ENCODE assay signal across 16 cellular contexts in genomic region chr9:7363777-7364477, GRCh38.
A peak's percentile ranks its signal among the peaks of the same experiment; 100 is the strongest.
DNase-seq lines count a peak whose midpoint lies in the region; ATAC-seq and TF ChIP-seq lines count a peak whose summit lies in the region.
"Had no signal": no experiment of that assay in that cellular context is flagged by ENCODE, and none has a peak within 500 bp of the region (broad histone marks: within the 10 kb centered on the region; RNA-seq: fewer than 3 reads in every experiment).

No MANE protein-coding gene starts in this region.

- TF ChIP-seq CTCF in SK-N-SH (IDR thresholded peaks at IDR 0.05), result no peak
- no peak for TF ChIP-seq CTCF in parathyroid adenoma (IDR thresholded peaks at IDR 0.05)

- no peak for TF ChIP-seq RAD21 in SK-N-SH (IDR thresholded peaks at IDR 0.05; ENCODE audit: low read length)

- TF ChIP-seq EP300 in SK-N-SH (IDR thresholded peaks at IDR 0.05; ENCODE audit: borderline replicate concordance in 1 of 2, low read depth in 1 of 2, low read length in 1 of 2), result no peak

- H3K27ac ChIP-seq in SK-N-SH (ENCODE audit: low read depth in 2 of 2, low read length in 1 of 2), result no peak overlapping the region
- H3K27ac ChIP-seq in parathyroid adenoma, result no peak overlapping the region
- H3K27ac ChIP-seq: GM23248 had no signal

- H3K27me3 ChIP-seq in SK-N-SH (ENCODE audit: insufficient read depth) (no peaks in the 10 kb centered on the region), parathyroid adenoma (ENCODE audit: control insufficient read depth, insufficient read depth, low read length) (no peaks in the 10 kb centered on the region)

- H3K4me2 ChIP-seq in SK-N-SH, result no peak overlapping the region
- H3K4me2 ChIP-seq in parathyroid adenoma (ENCODE audit: low read length), result peak overlapping the region; percentile 27

- 78% methylated on average over 3 of the region's 4 CpGs for WGBS in SK-N-SH (ENCODE audit: low lambda C conversion rate)

- DNase-seq in SK-N-SH (peak; percentile 11), NCI-H146 treated with DMSO at 0.1 percent for 48 hours (lab: John Stamatoyannopoulos, UW; ENCODE audit: unreplicated experiment) (peak; percentile 26), iPS-NIHi11 (ENCODE audit: low spot score) (peak; percentile 16), NCI-H2029 (lab: John Stamatoyannopoulos, UW) (no peak)
- DNase-seq in stimulated activated CD4-positive, alpha-beta T cell treated with anti-CD3 and anti-CD28 coated beads, Interleukin-2, amount 100 ng/mL, for 24 hours, result no peak
- DNase-seq: C1 segment of cervical spinal cord, GM23248, NCI-H1417 treated with DMSO at 0.1 percent for 48 hours, NCI-H2081 treated with DMSO at 0.1 percent for 48 hours, NCI-H226, NCI-H526, SHP77 treated with DMSO at 0.1 percent for 48 hours had no signal

- H3K9ac ChIP-seq in SK-N-SH, result no peak overlapping the region
- H3K9ac ChIP-seq in parathyroid adenoma, result no peak overlapping the region
- H3K9ac ChIP-seq: GM23248 had no signal

- H3K9me3 ChIP-seq in SK-N-SH (no peaks in the 10 kb centered on the region), parathyroid adenoma (ENCODE audit: control insufficient read depth, low read length) (no peaks in the 10 kb centered on the region)

- H3K4me3 ChIP-seq in SK-N-SH (ENCODE audit: low read depth in 2 of 2, low read length in 1 of 2) (no peak overlapping the region), parathyroid adenoma (ENCODE audit: low read depth, low read length) (no peak overlapping the region)
- H3K4me3 ChIP-seq: GM23248 had no signal

- ATAC-seq in SK-N-SH treated with all-trans-retinoic acid at 6 μM for 48 hours (no peak), GM19328 (IDR thresholded peaks at IDR 0.05; ENCODE audit: unreplicated experiment) (no peak)
- ATAC-seq: Panc1 had no signal

- H3K79me2 ChIP-seq in SK-N-SH (ENCODE audit: insufficient read depth) (no peaks in the 10 kb centered on the region), parathyroid adenoma (no peaks in the 10 kb centered on the region)

- no peaks in the 10 kb centered on the region for H4K20me1 ChIP-seq in SK-N-SH (ENCODE audit: insufficient read depth)

- POLR2A ChIA-PET in SK-N-SH (lab: Yijun Ruan, JAX), result no interaction called here

- peaks cover 3% of the 10 kb centered on the region for H3F3A ChIP-seq in SK-N-SH (replicated peaks; ENCODE audit: insufficient read depth)

- CTCF ChIA-PET in SK-N-SH (lab: Yijun Ruan, JAX), result interaction anchor here (0.6 to 2.0 kb wide), 3 partner anchors 16 to 176 kb away, joined by 3 to 5 read pairs (median 3); no protein-coding TSS in a partner anchor

- no peak overlapping the region for H2AFZ ChIP-seq in SK-N-SH (ENCODE audit: low read depth)
- H2AFZ ChIP-seq in parathyroid adenoma, result no peak overlapping the region
- H2AFZ ChIP-seq: GM23248 had no signal

- H3K4me1 ChIP-seq in SK-N-SH (ENCODE audit: control insufficient read depth in 1 of 2, insufficient read depth in 2 of 2, low read depth in 1 of 2, low read length in 1 of 2), result peaks cover 12 to 15% of the 10 kb centered on the region in 2 experiments
- no peaks in the 10 kb centered on the region for H3K4me1 ChIP-seq in parathyroid adenoma

- H3K36me3 ChIP-seq in SK-N-SH (replicated peaks in 1 of 2; ENCODE audit: control insufficient read depth in 1 of 2, insufficient read depth in 2 of 2, low read length in 1 of 2) (no peaks in the 10 kb centered on the region), parathyroid adenoma (ENCODE audit: control insufficient read depth, insufficient read depth, low read length) (no peaks in the 10 kb centered on the region)

- no peaks in the 10 kb centered on the region for H3K9me2 ChIP-seq in SK-N-SH

TF ChIP-seq in SK-N-SH, 30 proteins besides CTCF, POLR2A, EP300 and RAD21:
- TF ChIP-seq TEAD4 (IDR thresholded peaks at IDR 0.05; ENCODE audit: borderline replicate concordance, insufficient read depth) (no peak), RCOR1 (IDR thresholded peaks at IDR 0.05; ENCODE audit: low read length) (no peak)
TF ChIP-seq in SK-N-SH: peak in this region for 0.

TF ChIP-seq in SK-N-SH treated with all-trans-retinoic acid at 6 μM for 48 hours, 23 proteins besides CTCF, POLR2A, EP300 and RAD21:
- TF ChIP-seq PATZ1 (CRISPR knock-in tag; IDR thresholded peaks at IDR 0.05; ENCODE audit: borderline replicate concordance) (no peak), ISL1 (CRISPR knock-in tag; IDR thresholded peaks at IDR 0.05) (no peak), SNAI2 (CRISPR knock-in tag; IDR thresholded peaks at IDR 0.05) (no peak), ZNF565 (CRISPR knock-in tag; conservative IDR thresholded peaks at IDR 0.05; ENCODE audit: low read depth) (no peak), ZNF70 (CRISPR knock-in tag; IDR thresholded peaks at IDR 0.05) (no peak), ZFP3 (CRISPR knock-in tag; IDR thresholded peaks at IDR 0.05) (no peak), TSHZ2 (CRISPR knock-in tag; IDR thresholded peaks at IDR 0.05) (no peak), RARB (CRISPR knock-in tag; IDR thresholded peaks at IDR 0.05) (no peak)

Comparison
In these comparisons a context has a peak if more than half of its experiments do, and no peak if none do; other contexts are left out.
1. DNase-seq: peak in SK-N-SH (single experiment), NCI-H146 treated with DMSO at 0.1 percent for 48 hours (single experiment) and iPS-NIHi11 (single experiment); none in NCI-H2029 (single experiment) and stimulated activated CD4-positive, alpha-beta T cell treated with anti-CD3 and anti-CD28 coated beads, Interleukin-2, amount 100 ng/mL, for 24 hours (0 of 2).